9 cellular contexts compared by ENCODE assay signal in the genomic region with DNA sequence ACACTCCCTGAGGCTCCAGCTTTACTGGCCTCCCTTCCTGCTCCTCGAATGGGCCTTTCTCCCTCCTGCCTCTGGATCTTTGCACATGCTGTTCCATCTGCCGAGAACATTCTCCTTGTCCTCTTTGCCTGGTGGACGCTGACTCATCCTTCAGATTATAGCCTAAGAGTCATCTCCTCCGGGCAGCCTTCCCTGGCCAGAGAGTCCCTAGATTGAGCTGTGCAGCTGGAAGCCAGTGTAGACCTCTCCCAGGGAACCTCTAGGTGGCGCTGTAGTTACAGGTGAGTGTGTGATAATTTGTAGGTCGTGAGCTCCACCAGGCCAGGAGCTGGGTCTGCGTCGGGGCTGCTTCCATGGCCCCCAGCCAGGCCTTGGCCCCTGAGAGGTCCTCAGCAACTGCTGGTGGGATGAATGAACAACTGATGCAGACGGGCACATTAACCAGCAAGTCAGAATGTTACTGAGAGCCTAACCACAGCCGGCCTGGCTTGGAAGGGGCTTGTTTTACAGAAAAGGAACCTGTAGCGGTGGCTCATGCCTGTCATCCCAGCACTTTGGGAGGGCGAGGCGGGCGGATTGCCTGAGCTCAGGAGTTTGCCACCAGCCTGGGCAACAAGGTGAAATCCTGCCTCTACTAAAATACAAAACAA. TPM values are rescaled to one million over a fixed set of nuclear protein-coding genes. Genes with fewer than 3 reads are reported as not detected.
DNase-seq lines count a peak whose midpoint lies in the region; ATAC-seq and TF ChIP-seq lines count a peak whose summit lies in the region.
"Had no signal": no experiment of that assay in that cellular context is flagged by ENCODE, and none has a peak within 500 bp of the region (broad histone marks: within the 10 kb centered on the region; RNA-seq: fewer than 3 reads in every experiment).

No MANE protein-coding gene starts in this region.

- H2AFZ ChIP-seq in OCI-LY1 (ENCODE audit: low read length) = no peak overlapping the region

- no peaks in the 10 kb centered on the region for H3F3A ChIP-seq in OCI-LY1 (ENCODE audit: insufficient read depth, low read length)

- ATAC-seq in activated T-cell treated with anti-CD3 and anti-CD28 coated beads, Interleukin-2, amount 50 U/mL, for 4 hours = peak; percentile 58 to 59
- no peak for ATAC-seq in GM19463 (IDR thresholded peaks at IDR 0.05; ENCODE audit: unreplicated experiment)

- H3K4me1 ChIP-seq in OCI-LY1 (ENCODE audit: insufficient read depth, low read length, severe bottlenecking) = no peaks in the 10 kb centered on the region

- no peaks in the 10 kb centered on the region for H3K79me2 ChIP-seq in OCI-LY1 (ENCODE audit: insufficient read depth, low read length)

- peak; percentile 68 for DNase-seq in DMS153 (lab: John Stamatoyannopoulos, UW)
- DNase-seq in HT1080 (ENCODE audit: low read depth) = peak; percentile 83
- peak; percentile 15 for DNase-seq in activated T-cell treated with anti-CD3 and anti-CD28 coated beads, Interleukin-2, amount 50 U/mL, for 4 hours
- peak; percentile 61 for DNase-seq in fibroblast of the conjunctiva (ENCODE audit: low read depth)
- DNase-seq in renal cortical epithelial cell (ENCODE audit: low read depth) = peak; percentile 71
- no peak for DNase-seq in NCI-H446 treated with DMSO at 0.1 percent for 48 hours (lab: John Stamatoyannopoulos, UW)

- H3K4me1 Mint-ChIP-seq in activated T-cell treated with anti-CD3 and anti-CD28 coated beads, Interleukin-2, amount 50 U/mL, for 4 hours (ENCODE audit: low read depth) = peaks cover 2% of the 10 kb centered on the region

- no peaks in the 10 kb centered on the region for H3K36me3 Mint-ChIP-seq in activated T-cell treated with anti-CD3 and anti-CD28 coated beads, Interleukin-2, amount 50 U/mL, for 4 hours (ENCODE audit: insufficient read depth)

- no peak overlapping the region for H3K4me2 ChIP-seq in OCI-LY1 (ENCODE audit: low read length)

- H3K4me3 Mint-ChIP-seq in activated T-cell treated with anti-CD3 and anti-CD28 coated beads, Interleukin-2, amount 50 U/mL, for 4 hours = no peak overlapping the region

- H3K9me2 ChIP-seq in OCI-LY1 (ENCODE audit: low read depth, low read length) = no peaks in the 10 kb centered on the region

- peaks cover 41% of the 10 kb centered on the region for H3K27me3 Mint-ChIP-seq in activated T-cell treated with anti-CD3 and anti-CD28 coated beads, Interleukin-2, amount 50 U/mL, for 4 hours (ENCODE audit: low read depth)

- H3K9ac ChIP-seq in OCI-LY1 (ENCODE audit: low read length) = no peak overlapping the region

- no peak overlapping the region for H3K27ac ChIP-seq in OCI-LY1 (ENCODE audit: low read depth, low read length, poor library complexity, severe bottlenecking)

- no peaks in the 10 kb centered on the region for H3K36me3 ChIP-seq in OCI-LY1 (ENCODE audit: insufficient read depth, low read length)

- no peaks in the 10 kb centered on the region for H3K9me3 ChIP-seq in OCI-LY1 (ENCODE audit: low read length)

- no peaks in the 10 kb centered on the region for H3K27me3 ChIP-seq in OCI-LY1 (ENCODE audit: insufficient read depth, low read length)

- H3K9me3 Mint-ChIP-seq in activated T-cell treated with anti-CD3 and anti-CD28 coated beads, Interleukin-2, amount 50 U/mL, for 4 hours = no peaks in the 10 kb centered on the region

- TF ChIP-seq CTCF in OCI-LY1 (IDR thresholded peaks at IDR 0.05; ENCODE audit: low read length) = peak; percentile 77

- H3K4me3 ChIP-seq in OCI-LY1 (ENCODE audit: low read depth, low read length, poor library complexity, severe bottlenecking) = no peak overlapping the region

- H4K20me1 ChIP-seq in OCI-LY1 (ENCODE audit: insufficient read depth, low read length) = no peaks in the 10 kb centered on the region

RNA-seq across cellular contexts. Expression of gene PNPLA5, which starts 8.7 kb away (rescaled TPM):
- not detected in 2 replicates for total RNA-seq in HT1080 (2014; rRNA removed; shearing (Covaris generic))
- polyA plus RNA-seq in HT1080 (2015; cell fraction: cytosol; rRNA removed) = 0.05 TPM in 1 of 2 replicates, not detected in the other
- polyA plus RNA-seq in HT1080 (2015; cell fraction: nucleus; rRNA removed) = not detected in 2 replicates
- not detected for total RNA-seq in activated T-cell treated with anti-CD3 and anti-CD28 coated beads, Interleukin-2, amount 50 U/mL, for 4 hours
- not detected in 2 replicates for total RNA-seq in renal cortical epithelial cell
- total RNA-seq: activated CD8-positive, alpha-beta memory T cell treated with anti-CD3 and anti-CD28 coated beads for 36 hours had no signal

RNA-seq across cellular contexts. Expression of gene SULT4A1, which starts 20.8 kb away (rescaled TPM):
- 0.26 and 0.33 TPM in 2 replicates for total RNA-seq in HT1080 (2014; rRNA removed; shearing (Covaris generic))
- polyA plus RNA-seq in HT1080 (2015; cell fraction: cytosol; rRNA removed) = 0.33 and 0.66 TPM in 2 replicates
- 3.5 and 4.2 TPM in 2 replicates for polyA plus RNA-seq in HT1080 (2015; cell fraction: nucleus; rRNA removed)
- total RNA-seq in activated T-cell treated with anti-CD3 and anti-CD28 coated beads, Interleukin-2, amount 50 U/mL, for 4 hours = not detected
- total RNA-seq in renal cortical epithelial cell = 0.50 TPM in 1 of 2 replicates, not detected in the other
- total RNA-seq: activated CD8-positive, alpha-beta memory T cell treated with anti-CD3 and anti-CD28 coated beads for 36 hours had no signal

RNA-seq across cellular contexts. Expression of gene PNPLA3, which starts 40.5 kb away (rescaled TPM):
- 1.7 and 4.3 TPM in 2 replicates for total RNA-seq in HT1080 (2014; rRNA removed; shearing (Covaris generic))
- polyA plus RNA-seq in HT1080 (2015; cell fraction: cytosol; rRNA removed) = 1.7 and 1.9 TPM in 2 replicates
- 6.2 and 7.0 TPM in 2 replicates for polyA plus RNA-seq in HT1080 (2015; cell fraction: nucleus; rRNA removed)
- under 1 TPM in 1 of 3 donors, not detected in 2; 0.30 TPM for total RNA-seq in activated T-cell treated with anti-CD3 and anti-CD28 coated beads, Interleukin-2, amount 50 U/mL, for 4 hours
- 0.80 and 3.0 TPM in 2 replicates for total RNA-seq in renal cortical epithelial cell
